1 cellular context compared by ENCODE assay signal in the genomic region with DNA sequence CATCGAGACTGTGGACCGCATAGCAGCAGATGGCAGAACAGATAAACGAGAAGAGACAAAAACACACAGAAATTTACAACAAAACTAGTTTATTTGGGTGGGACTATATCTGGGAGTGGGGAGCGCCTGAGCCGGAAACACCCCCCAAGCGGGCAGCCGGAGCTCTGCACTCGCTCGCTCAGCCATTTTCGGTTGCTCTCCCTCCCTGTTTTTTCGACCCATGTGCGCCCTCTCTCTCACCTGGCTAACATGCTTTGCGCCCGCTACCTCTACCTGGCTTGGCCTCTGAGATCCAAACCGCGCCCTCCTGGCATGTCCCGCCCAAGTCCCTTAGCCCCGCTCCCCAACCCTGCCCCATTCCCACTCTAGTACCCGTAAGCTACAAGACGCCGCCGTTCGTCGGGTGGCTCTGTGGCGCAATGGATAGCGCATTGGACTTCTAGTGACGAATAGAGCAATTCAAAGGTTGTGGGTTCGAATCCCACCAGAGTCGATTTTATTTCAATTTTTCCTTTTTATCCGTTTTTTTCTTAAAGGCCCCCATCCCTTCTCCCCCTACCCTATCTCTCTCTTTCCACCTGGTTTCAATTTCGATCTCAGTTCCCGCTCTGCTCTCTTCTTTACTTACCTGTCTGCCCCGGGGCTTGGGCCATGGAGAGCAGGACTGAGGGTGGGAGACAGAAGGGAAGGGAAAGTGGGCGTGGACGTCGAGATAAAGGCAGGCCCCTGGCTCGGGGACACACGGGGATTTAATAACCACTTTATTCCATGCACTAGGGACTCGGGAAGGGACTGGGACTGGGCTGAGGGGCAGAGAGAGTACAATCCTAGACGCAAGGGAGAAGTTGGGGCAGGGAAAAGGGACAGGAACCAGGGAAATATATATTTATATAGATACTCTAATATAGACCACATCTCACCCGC.
TF ChIP-seq lines count a peak whose summit lies in the region.

No MANE protein-coding gene starts in this region.

TF ChIP-seq in HEK293, 187 proteins besides CTCF, POLR2A, EP300 and RAD21 (continued from another document and continues in another):
- TF ChIP-seq, protein P1, sequence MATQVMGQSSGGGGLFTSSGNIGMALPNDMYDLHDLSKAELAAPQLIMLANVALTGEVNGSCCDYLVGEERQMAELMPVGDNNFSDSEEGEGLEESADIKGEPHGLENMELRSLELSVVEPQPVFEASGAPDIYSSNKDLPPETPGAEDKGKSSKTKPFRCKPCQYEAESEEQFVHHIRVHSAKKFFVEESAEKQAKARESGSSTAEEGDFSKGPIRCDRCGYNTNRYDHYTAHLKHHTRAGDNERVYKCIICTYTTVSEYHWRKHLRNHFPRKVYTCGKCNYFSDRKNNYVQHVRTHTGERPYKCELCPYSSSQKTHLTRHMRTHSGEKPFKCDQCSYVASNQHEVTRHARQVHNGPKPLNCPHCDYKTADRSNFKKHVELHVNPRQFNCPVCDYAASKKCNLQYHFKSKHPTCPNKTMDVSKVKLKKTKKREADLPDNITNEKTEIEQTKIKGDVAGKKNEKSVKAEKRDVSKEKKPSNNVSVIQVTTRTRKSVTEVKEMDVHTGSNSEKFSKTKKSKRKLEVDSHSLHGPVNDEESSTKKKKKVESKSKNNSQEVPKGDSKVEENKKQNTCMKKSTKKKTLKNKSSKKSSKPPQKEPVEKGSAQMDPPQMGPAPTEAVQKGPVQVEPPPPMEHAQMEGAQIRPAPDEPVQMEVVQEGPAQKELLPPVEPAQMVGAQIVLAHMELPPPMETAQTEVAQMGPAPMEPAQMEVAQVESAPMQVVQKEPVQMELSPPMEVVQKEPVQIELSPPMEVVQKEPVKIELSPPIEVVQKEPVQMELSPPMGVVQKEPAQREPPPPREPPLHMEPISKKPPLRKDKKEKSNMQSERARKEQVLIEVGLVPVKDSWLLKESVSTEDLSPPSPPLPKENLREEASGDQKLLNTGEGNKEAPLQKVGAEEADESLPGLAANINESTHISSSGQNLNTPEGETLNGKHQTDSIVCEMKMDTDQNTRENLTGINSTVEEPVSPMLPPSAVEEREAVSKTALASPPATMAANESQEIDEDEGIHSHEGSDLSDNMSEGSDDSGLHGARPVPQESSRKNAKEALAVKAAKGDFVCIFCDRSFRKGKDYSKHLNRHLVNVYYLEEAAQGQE (tag by site-specific recombination; IDR thresholded peaks at IDR 0.05) = peak; percentile 68; the same call in 1 of the 2 replicates
- no peak for TF ChIP-seq OSR2 (tag by site-specific recombination; IDR thresholded peaks at IDR 0.05)
- no peak for TF ChIP-seq ZNF132 (tag by site-specific recombination; IDR thresholded peaks at IDR 0.05; ENCODE audit: borderline replicate concordance)
- 0 out of 2 replicates have a peak, but pooled peaks have one; percentile 5 for TF ChIP-seq ZIC2 (tag by site-specific recombination; IDR thresholded peaks at IDR 0.05)
- peak; percentile 61; the same call in 1 of the 2 replicates for TF ChIP-seq GLI4 (tag by site-specific recombination; IDR thresholded peaks at IDR 0.05)
- TF ChIP-seq ZNF23 (tag by site-specific recombination; IDR thresholded peaks at IDR 0.05; ENCODE audit: borderline replicate concordance) = no peak
- peak; percentile 74 for TF ChIP-seq ZBTB21 (tag by site-specific recombination; IDR thresholded peaks at IDR 0.05)
- no peak for TF ChIP-seq ZNF621 (tag by site-specific recombination; IDR thresholded peaks at IDR 0.05)
- TF ChIP-seq ZNF660 (tag by site-specific recombination; IDR thresholded peaks at IDR 0.05) = peak; percentile 75
- TF ChIP-seq ZNF768 (tag by site-specific recombination; IDR thresholded peaks at IDR 0.05) = peak; percentile 55; the same call in 1 of the 2 replicates
- no peak for TF ChIP-seq ZNF654 (tag by site-specific recombination; IDR thresholded peaks at IDR 0.05; ENCODE audit: low read depth)
- peak; percentile 75; the same call in 1 of the 2 replicates for TF ChIP-seq ZXDB (tag by site-specific recombination; IDR thresholded peaks at IDR 0.05)
- no peak for TF ChIP-seq ZNF585B (tag by site-specific recombination; IDR thresholded peaks at IDR 0.05)
- no peak for TF ChIP-seq ZNF292 (tag by site-specific recombination; IDR thresholded peaks at IDR 0.05; ENCODE audit: borderline replicate concordance, low read depth)
- TF ChIP-seq ZNF529 (tag by site-specific recombination; IDR thresholded peaks at IDR 0.05; ENCODE audit: insufficient replicate concordance) = no peak
- peak; percentile 65; the same call in 1 of the 2 replicates for TF ChIP-seq BCL11B (tag by site-specific recombination; IDR thresholded peaks at IDR 0.05; ENCODE audit: low read depth)
- no peak for TF ChIP-seq SCRT2 (tag by site-specific recombination; IDR thresholded peaks at IDR 0.05)
- peak; percentile 75 for TF ChIP-seq KLF1 (tag by site-specific recombination; IDR thresholded peaks at IDR 0.05)
- TF ChIP-seq, protein P2, sequence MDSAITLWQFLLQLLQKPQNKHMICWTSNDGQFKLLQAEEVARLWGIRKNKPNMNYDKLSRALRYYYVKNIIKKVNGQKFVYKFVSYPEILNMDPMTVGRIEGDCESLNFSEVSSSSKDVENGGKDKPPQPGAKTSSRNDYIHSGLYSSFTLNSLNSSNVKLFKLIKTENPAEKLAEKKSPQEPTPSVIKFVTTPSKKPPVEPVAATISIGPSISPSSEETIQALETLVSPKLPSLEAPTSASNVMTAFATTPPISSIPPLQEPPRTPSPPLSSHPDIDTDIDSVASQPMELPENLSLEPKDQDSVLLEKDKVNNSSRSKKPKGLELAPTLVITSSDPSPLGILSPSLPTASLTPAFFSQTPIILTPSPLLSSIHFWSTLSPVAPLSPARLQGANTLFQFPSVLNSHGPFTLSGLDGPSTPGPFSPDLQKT (IDR thresholded peaks at IDR 0.05; ENCODE audit: borderline replicate concordance, low read depth, low read length) = no peak
- peak; percentile 65 for TF ChIP-seq ZSCAN30 (tag by site-specific recombination; IDR thresholded peaks at IDR 0.05)
- TF ChIP-seq HOXA7 (CRISPR knock-in tag; IDR thresholded peaks at IDR 0.05; ENCODE audit: borderline replicate concordance) = no peak
- no peak for TF ChIP-seq ZNF707 (tag by site-specific recombination; IDR thresholded peaks at IDR 0.05)
- TF ChIP-seq, protein P3, sequence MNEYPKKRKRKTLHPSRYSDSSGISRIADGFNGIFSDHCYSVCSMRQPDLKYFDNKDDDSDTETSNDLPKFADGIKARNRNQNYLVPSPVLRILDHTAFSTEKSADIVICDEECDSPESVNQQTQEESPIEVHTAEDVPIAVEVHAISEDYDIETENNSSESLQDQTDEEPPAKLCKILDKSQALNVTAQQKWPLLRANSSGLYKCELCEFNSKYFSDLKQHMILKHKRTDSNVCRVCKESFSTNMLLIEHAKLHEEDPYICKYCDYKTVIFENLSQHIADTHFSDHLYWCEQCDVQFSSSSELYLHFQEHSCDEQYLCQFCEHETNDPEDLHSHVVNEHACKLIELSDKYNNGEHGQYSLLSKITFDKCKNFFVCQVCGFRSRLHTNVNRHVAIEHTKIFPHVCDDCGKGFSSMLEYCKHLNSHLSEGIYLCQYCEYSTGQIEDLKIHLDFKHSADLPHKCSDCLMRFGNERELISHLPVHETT (tag by site-specific recombination; IDR thresholded peaks at IDR 0.05) = peak; percentile 73; the same call in 1 of the 2 replicates
- no peak for TF ChIP-seq ZNF114 (tag by site-specific recombination; IDR thresholded peaks at IDR 0.05)
- no peak for TF ChIP-seq ZNF830 (tag by site-specific recombination; IDR thresholded peaks at IDR 0.05; ENCODE audit: low read depth)
- no peak for TF ChIP-seq ZNF214 (tag by site-specific recombination; IDR thresholded peaks at IDR 0.05; ENCODE audit: borderline replicate concordance)
- peak; percentile 30; the same call in 1 of the 2 replicates for TF ChIP-seq EGR2 (tag by site-specific recombination; IDR thresholded peaks at IDR 0.05; ENCODE audit: low read depth)
- 0 out of 2 replicates have a peak, but pooled peaks have one; percentile 40 for TF ChIP-seq ZNF10 (tag by site-specific recombination; IDR thresholded peaks at IDR 0.05)
- peak; percentile 65 for TF ChIP-seq ZNF843 (tag by site-specific recombination; IDR thresholded peaks at IDR 0.05)
- no peak; the same call in 1 of the 2 replicates for TF ChIP-seq ZNF16 (tag by site-specific recombination; IDR thresholded peaks at IDR 0.05; ENCODE audit: low read depth)
- peak; percentile 69; the same call in 1 of the 2 replicates for TF ChIP-seq ZNF629 (tag by site-specific recombination; IDR thresholded peaks at IDR 0.05)
- peak; percentile 87; the same call in 1 of the 2 replicates for TF ChIP-seq INSM2 (tag by site-specific recombination; IDR thresholded peaks at IDR 0.05)
- TF ChIP-seq ZNF561 (tag by site-specific recombination; IDR thresholded peaks at IDR 0.05; ENCODE audit: borderline replicate concordance) = peak; percentile 91
- TF ChIP-seq ZNF280D (tag by site-specific recombination; IDR thresholded peaks at IDR 0.05) = no peak
- TF ChIP-seq, protein P4, sequence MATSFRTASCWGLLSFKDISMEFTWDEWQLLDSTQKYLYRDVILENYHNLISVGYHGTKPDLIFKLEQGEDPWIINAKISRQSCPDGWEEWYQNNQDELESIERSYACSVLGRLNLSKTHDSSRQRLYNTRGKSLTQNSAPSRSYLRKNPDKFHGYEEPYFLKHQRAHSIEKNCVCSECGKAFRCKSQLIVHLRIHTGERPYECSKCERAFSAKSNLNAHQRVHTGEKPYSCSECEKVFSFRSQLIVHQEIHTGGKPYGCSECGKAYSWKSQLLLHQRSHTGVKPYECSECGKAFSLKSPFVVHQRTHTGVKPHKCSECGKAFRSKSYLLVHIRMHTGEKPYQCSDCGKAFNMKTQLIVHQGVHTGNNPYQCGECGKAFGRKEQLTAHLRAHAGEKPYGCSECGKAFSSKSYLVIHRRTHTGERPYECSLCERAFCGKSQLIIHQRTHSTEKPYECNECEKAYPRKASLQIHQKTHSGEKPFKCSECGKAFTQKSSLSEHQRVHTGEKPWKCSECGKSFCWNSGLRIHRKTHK (tag by site-specific recombination; IDR thresholded peaks at IDR 0.05) = no peak
- TF ChIP-seq, protein P5, sequence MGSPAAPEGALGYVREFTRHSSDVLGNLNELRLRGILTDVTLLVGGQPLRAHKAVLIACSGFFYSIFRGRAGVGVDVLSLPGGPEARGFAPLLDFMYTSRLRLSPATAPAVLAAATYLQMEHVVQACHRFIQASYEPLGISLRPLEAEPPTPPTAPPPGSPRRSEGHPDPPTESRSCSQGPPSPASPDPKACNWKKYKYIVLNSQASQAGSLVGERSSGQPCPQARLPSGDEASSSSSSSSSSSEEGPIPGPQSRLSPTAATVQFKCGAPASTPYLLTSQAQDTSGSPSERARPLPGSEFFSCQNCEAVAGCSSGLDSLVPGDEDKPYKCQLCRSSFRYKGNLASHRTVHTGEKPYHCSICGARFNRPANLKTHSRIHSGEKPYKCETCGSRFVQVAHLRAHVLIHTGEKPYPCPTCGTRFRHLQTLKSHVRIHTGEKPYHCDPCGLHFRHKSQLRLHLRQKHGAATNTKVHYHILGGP (tag by site-specific recombination; IDR thresholded peaks at IDR 0.05) = no peak
- TF ChIP-seq ZNF473 (tag by site-specific recombination; IDR thresholded peaks at IDR 0.05) = no peak
- peak; percentile 45; the same call in 1 of the 2 replicates for TF ChIP-seq ZNF792 (tag by site-specific recombination; IDR thresholded peaks at IDR 0.05)
- TF ChIP-seq, protein P6, sequence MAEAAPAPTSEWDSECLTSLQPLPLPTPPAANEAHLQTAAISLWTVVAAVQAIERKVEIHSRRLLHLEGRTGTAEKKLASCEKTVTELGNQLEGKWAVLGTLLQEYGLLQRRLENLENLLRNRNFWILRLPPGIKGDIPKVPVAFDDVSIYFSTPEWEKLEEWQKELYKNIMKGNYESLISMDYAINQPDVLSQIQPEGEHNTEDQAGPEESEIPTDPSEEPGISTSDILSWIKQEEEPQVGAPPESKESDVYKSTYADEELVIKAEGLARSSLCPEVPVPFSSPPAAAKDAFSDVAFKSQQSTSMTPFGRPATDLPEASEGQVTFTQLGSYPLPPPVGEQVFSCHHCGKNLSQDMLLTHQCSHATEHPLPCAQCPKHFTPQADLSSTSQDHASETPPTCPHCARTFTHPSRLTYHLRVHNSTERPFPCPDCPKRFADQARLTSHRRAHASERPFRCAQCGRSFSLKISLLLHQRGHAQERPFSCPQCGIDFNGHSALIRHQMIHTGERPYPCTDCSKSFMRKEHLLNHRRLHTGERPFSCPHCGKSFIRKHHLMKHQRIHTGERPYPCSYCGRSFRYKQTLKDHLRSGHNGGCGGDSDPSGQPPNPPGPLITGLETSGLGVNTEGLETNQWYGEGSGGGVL (tag by site-specific recombination; IDR thresholded peaks at IDR 0.05) = no peak
- no peak for TF ChIP-seq GLI2 (tag by site-specific recombination; IDR thresholded peaks at IDR 0.05; ENCODE audit: borderline replicate concordance, low read depth)
- no peak for TF ChIP-seq ZNF140 (tag by site-specific recombination; IDR thresholded peaks at IDR 0.05)
- peak; percentile 83; the same call in 1 of the 2 replicates for TF ChIP-seq KLF7 (tag by site-specific recombination; IDR thresholded peaks at IDR 0.05; ENCODE audit: borderline replicate concordance)
- TF ChIP-seq ZNF548 (tag by site-specific recombination; IDR thresholded peaks at IDR 0.05) = no peak
- TF ChIP-seq ZNF48 (tag by site-specific recombination; IDR thresholded peaks at IDR 0.05) = no peak
- TF ChIP-seq ZNF530 (tag by site-specific recombination; IDR thresholded peaks at IDR 0.05; ENCODE audit: low read depth) = no peak
